11 cellular contexts compared by ENCODE assay signal in the genomic region with DNA sequence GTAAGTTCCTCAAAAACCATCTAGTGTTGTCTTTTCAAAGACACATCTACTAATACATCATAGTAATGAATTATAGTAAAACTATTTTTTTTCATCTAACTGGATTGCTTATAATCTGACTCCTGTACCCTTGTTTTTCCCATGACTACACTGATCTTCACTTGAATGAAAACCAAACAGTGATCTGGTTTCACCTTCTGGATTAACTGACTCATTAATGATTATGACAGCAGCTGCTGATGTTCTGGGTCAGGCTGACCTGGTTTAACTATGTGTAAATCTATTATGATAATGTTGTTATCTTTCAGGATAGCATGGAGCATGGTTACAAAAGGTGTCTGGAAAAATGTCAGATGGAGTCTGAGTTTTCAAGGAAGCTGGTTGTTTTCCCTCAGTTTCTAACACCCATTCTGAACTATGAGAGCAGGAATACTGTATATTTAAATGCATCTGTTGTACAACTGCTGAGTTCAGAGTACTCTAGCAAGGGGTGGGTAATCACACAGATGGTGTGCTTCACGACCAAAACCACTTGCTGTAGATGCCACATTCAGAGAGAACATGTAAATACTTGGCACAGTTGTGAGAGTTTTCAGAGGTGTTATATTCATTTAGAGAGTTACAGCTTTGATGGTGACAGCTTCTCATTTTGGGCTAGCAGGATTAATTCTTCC.
DNase-seq lines count a peak whose midpoint lies in the region; ATAC-seq and TF ChIP-seq lines count a peak whose summit lies in the region.
"Had no signal": no experiment of that assay in that cellular context is flagged by ENCODE, and none has a peak within 500 bp of the region (broad histone marks: within the 10 kb centered on the region; RNA-seq: fewer than 3 reads in every experiment).

No MANE protein-coding gene starts in this region.

- H3K9me3 ChIP-seq in right lobe of liver: no peaks in the 10 kb centered on the region

- intact Hi-C loops in right lobe of liver (cut with DNase I): no loop called here

- no peaks in the 10 kb centered on the region for H3K4me1 Mint-ChIP-seq in HFFc6 (ENCODE audit: low read depth)

- TF ChIP-seq CTCF in right lobe of liver (IDR thresholded peaks at IDR 0.05) (no peak), HFFc6 (IDR thresholded peaks at IDR 0.05) (no peak)

- H3K4me1 ChIP-seq in right lobe of liver: no peaks in the 10 kb centered on the region

- TF ChIP-seq POLR2A in right lobe of liver (IDR thresholded peaks at IDR 0.05): no peak

- DNase-seq in NCI-H446 treated with DMSO at 0.1 percent for 48 hours (lab: John Stamatoyannopoulos, UW): peak; percentile 36
- DNase-seq in right lobe of liver: no peak
- DNase-seq in activated CD4-positive, alpha-beta T cell treated with anti-CD3 and anti-CD28 coated beads, Interleukin-2, amount 50 U/mL, for 4 hours: no peak
- DNase-seq in OCI-M2 (lab: John Stamatoyannopoulos, UW; ENCODE audit: unreplicated experiment): no peak
- DNase-seq in NCI-H345 (lab: John Stamatoyannopoulos, UW): no peak
- no peak for DNase-seq in HFFc6
- DNase-seq: activated naive CD8-positive, alpha-beta T cell treated with anti-CD3 and anti-CD28 coated beads, Interleukin-2, amount 10 ng/mL, durations not matched to agents 7 days and 5 days; GDM1; NCI-H1105 treated with DMSO at 0.1 percent for 48 hours had no signal

- H3K27ac Mint-ChIP-seq in HFFc6: no peak overlapping the region
- H3K27ac Mint-ChIP-seq: activated naive CD8-positive, alpha-beta T cell treated with anti-CD3 and anti-CD28 coated beads, Interleukin-2, amount 10 ng/mL, durations not matched to agents 7 days and 5 days had no signal

- H3K4me3 ChIP-seq in right lobe of liver: no peak overlapping the region

- H3K27me3 Mint-ChIP-seq in HFFc6 (ENCODE audit: insufficient read depth): no peaks in the 10 kb centered on the region
- H3K27me3 Mint-ChIP-seq: activated naive CD8-positive, alpha-beta T cell treated with anti-CD3 and anti-CD28 coated beads, Interleukin-2, amount 10 ng/mL, durations not matched to agents 7 days and 5 days had no signal

- H3K36me3 ChIP-seq in right lobe of liver: no peaks in the 10 kb centered on the region

- H3K36me3 Mint-ChIP-seq in HFFc6 (ENCODE audit: low read depth): no peaks in the 10 kb centered on the region

- H3K27me3 ChIP-seq in right lobe of liver: no peaks in the 10 kb centered on the region

- H3K27ac ChIP-seq in right lobe of liver: peak overlapping the region; percentile 52 to 78 (median 73)

- no peak overlapping the region for H3K4me3 Mint-ChIP-seq in HFFc6
- H3K4me3 Mint-ChIP-seq: activated naive CD8-positive, alpha-beta T cell treated with anti-CD3 and anti-CD28 coated beads, Interleukin-2, amount 10 ng/mL, durations not matched to agents 7 days and 5 days had no signal

- WGBS in right lobe of liver (ENCODE audit: insufficient coverage, low coverage, low lambda C conversion rate, missing lambda C conversion rate): 17% methylated on average over 1 of the region's 1 CpG

- peaks cover 5% of the 10 kb centered on the region for H3K9me3 Mint-ChIP-seq in HFFc6

- peak; percentile 87 for ATAC-seq in GM18870 (IDR thresholded peaks at IDR 0.05; ENCODE audit: unreplicated experiment)
- ATAC-seq in HG02610 (IDR thresholded peaks at IDR 0.05; ENCODE audit: unreplicated experiment): peak; percentile 93
- ATAC-seq in right lobe of liver: peak; percentile 55 to 82 (median 64)
